ENCODE assay signal across 26 cellular contexts in genomic region chr18:46001074-46001473, GRCh38.
"Had no signal": no experiment of that assay in that cellular context is flagged by ENCODE, and none has a peak within 500 bp of the region (broad histone marks: within the 10 kb centered on the region; RNA-seq: fewer than 3 reads in every experiment).

No MANE protein-coding gene starts in this region.

- H3K4me3 ChIP-seq: body of pancreas, cardiac muscle cell, lower lobe of right lung, mucosa of descending colon, ovary, prostate gland, testis had no signal

- H3K27me3 Mint-ChIP-seq: activated CD8-positive, alpha-beta memory T cell treated with anti-CD3 and anti-CD28 coated beads, Interleukin-2, amount 10 ng/mL, durations not matched to agents 7 days and 5 days; activated CD8-positive, alpha-beta T cell treated with anti-CD3 and anti-CD28 coated beads for 36 hours; activated naive CD8-positive, alpha-beta T cell treated with anti-CD3 and anti-CD28 coated beads, Interleukin-2, amount 50 U/mL, for 24 hours; dendritic cell treated with granulocyte-macrophage colony-stimulating factor and Interleukin-4, amounts not matched to agents 40 ng/mL and 50 ng/mL, for 4 days; naive B cell; type B pancreatic cell had no signal

- H3K27ac ChIP-seq: body of pancreas, cardiac muscle cell, foreskin keratinocyte, lower lobe of right lung, ovary, prostate gland, testis, VCaP had no signal

- H3K36me3 ChIP-seq: cardiac muscle cell, lower lobe of right lung, ovary, prostate gland had no signal

- DNase-seq: activated CD4-positive, alpha-beta T cell treated with anti-CD3 and anti-CD28 coated beads, Interleukin-2, amount 10 ng/mL, durations not matched to agents 7 days and 5 days; activated CD4-positive, CD25-positive, alpha-beta regulatory T cell treated with anti-CD3 and anti-CD28 coated beads, Interleukin-2, amount 50 U/mL, for 72 hours; activated CD8-positive, alpha-beta memory T cell treated with anti-CD3 and anti-CD28 coated beads, Interleukin-2, amount 10 ng/mL, durations not matched to agents 7 days and 5 days; activated CD8-positive, alpha-beta T cell treated with anti-CD3 and anti-CD28 coated beads for 36 hours; activated effector memory CD4-positive, alpha-beta T cell treated with Interleukin-2 at 50 U/mL for 16 hours; activated naive CD4-positive, alpha-beta T cell treated with anti-CD3 and anti-CD28 coated beads for 36 hours; activated naive CD8-positive, alpha-beta T cell treated with anti-CD3 and anti-CD28 coated beads, Interleukin-2, amount 50 U/mL, for 24 hours; anterior cingulate cortex; body of pancreas; effector CD4-positive, alpha-beta T cell; foreskin keratinocyte; lower lobe of right lung; mesendoderm; mucosa of descending colon; naive B cell; ovary; stimulated activated CD4-positive, alpha-beta T cell treated with anti-CD3 and anti-CD28 coated beads, Interleukin-2, amount 100 ng/mL, for 48 hours; stimulated activated CD8-positive, alpha-beta memory T cell treated with anti-CD3 and anti-CD28 coated beads, Interleukin-4, amount 100 ng/mL, for 48 hours; stimulated activated naive B cell treated with anti-CD40 and anti-IgM and Interleukin-4, amounts not matched to agents 10 μg/mL and 1 μg/mL and 100 μg/mL, for 72 hours; testis had no signal

- H3K27ac Mint-ChIP-seq: activated CD4-positive, alpha-beta T cell treated with anti-CD3 and anti-CD28 coated beads, Interleukin-2, amount 10 ng/mL, durations not matched to agents 7 days and 5 days; activated CD8-positive, alpha-beta memory T cell treated with anti-CD3 and anti-CD28 coated beads, Interleukin-2, amount 10 ng/mL, durations not matched to agents 7 days and 5 days; activated CD8-positive, alpha-beta T cell treated with anti-CD3 and anti-CD28 coated beads for 36 hours; activated naive CD4-positive, alpha-beta T cell treated with anti-CD3 and anti-CD28 coated beads for 36 hours; activated naive CD8-positive, alpha-beta T cell treated with anti-CD3 and anti-CD28 coated beads, Interleukin-2, amount 50 U/mL, for 24 hours; dendritic cell treated with granulocyte-macrophage colony-stimulating factor and Interleukin-4, amounts not matched to agents 40 ng/mL and 50 ng/mL, for 4 days; naive B cell; stimulated activated naive B cell treated with anti-CD40 and anti-IgM and Interleukin-4, amounts not matched to agents 10 μg/mL and 1 μg/mL and 100 μg/mL, for 72 hours; type B pancreatic cell had no signal

- H3K4me1 ChIP-seq: body of pancreas, foreskin keratinocyte, lower lobe of right lung, prostate gland, testis had no signal

- ATAC-seq: activated CD8-positive, alpha-beta memory T cell treated with anti-CD3 and anti-CD28 coated beads, Interleukin-2, amount 10 ng/mL, durations not matched to agents 7 days and 5 days; activated CD8-positive, alpha-beta T cell treated with anti-CD3 and anti-CD28 coated beads for 36 hours; activated naive CD8-positive, alpha-beta T cell treated with anti-CD3 and anti-CD28 coated beads, Interleukin-2, amount 50 U/mL, for 24 hours; body of pancreas; foreskin keratinocyte; left lobe of liver; lower lobe of right lung; mucosa of descending colon; stimulated activated naive B cell treated with anti-CD40 and anti-IgM and Interleukin-4, amounts not matched to agents 10 μg/mL and 1 μg/mL and 100 μg/mL, for 72 hours had no signal

- H3K9me3 ChIP-seq: body of pancreas, lower lobe of right lung, mucosa of descending colon, ovary, prostate gland, testis had no signal

- H3K27me3 ChIP-seq: body of pancreas, cardiac muscle cell, foreskin keratinocyte, ovary, testis had no signal

- H3K9me3 Mint-ChIP-seq: type B pancreatic cell had no signal

- H3K4me3 Mint-ChIP-seq: activated CD4-positive, alpha-beta T cell treated with anti-CD3 and anti-CD28 coated beads, Interleukin-2, amount 10 ng/mL, durations not matched to agents 7 days and 5 days; activated CD8-positive, alpha-beta memory T cell treated with anti-CD3 and anti-CD28 coated beads, Interleukin-2, amount 10 ng/mL, durations not matched to agents 7 days and 5 days; activated CD8-positive, alpha-beta T cell treated with anti-CD3 and anti-CD28 coated beads for 36 hours; activated naive CD4-positive, alpha-beta T cell treated with anti-CD3 and anti-CD28 coated beads for 36 hours; activated naive CD8-positive, alpha-beta T cell treated with anti-CD3 and anti-CD28 coated beads, Interleukin-2, amount 50 U/mL, for 24 hours; dendritic cell treated with granulocyte-macrophage colony-stimulating factor and Interleukin-4, amounts not matched to agents 40 ng/mL and 50 ng/mL, for 4 days; naive B cell; stimulated activated naive B cell treated with anti-CD40 and anti-IgM and Interleukin-4, amounts not matched to agents 10 μg/mL and 1 μg/mL and 100 μg/mL, for 72 hours; type B pancreatic cell had no signal
